Comparison of ENCODE assay signal across 2 cellular contexts in genomic region chr4:7108660-7109059, GRCh38.
TF ChIP-seq lines count a peak whose summit lies in the region.

No MANE protein-coding gene starts in this region.

TF ChIP-seq in SK-N-SH, 30 proteins besides CTCF, POLR2A, EP300 and RAD21 (continued from another document):
- no peak for TF ChIP-seq ELF1 (IDR thresholded peaks at IDR 0.05)
- TF ChIP-seq YY1 (IDR thresholded peaks at IDR 0.05; ENCODE audit: low read depth): no peak
- no peak for TF ChIP-seq SMC3 (IDR thresholded peaks at IDR 0.05; ENCODE audit: low read depth, low read length)
- TF ChIP-seq, protein P1, sequence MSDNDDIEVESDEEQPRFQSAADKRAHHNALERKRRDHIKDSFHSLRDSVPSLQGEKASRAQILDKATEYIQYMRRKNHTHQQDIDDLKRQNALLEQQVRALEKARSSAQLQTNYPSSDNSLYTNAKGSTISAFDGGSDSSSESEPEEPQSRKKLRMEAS (IDR thresholded peaks at IDR 0.05; ENCODE audit: low read depth): no peak

TF ChIP-seq in SK-N-SH treated with all-trans-retinoic acid at 6 μM for 48 hours, 23 proteins besides CTCF, POLR2A, EP300 and RAD21 (continued from another document):
- TF ChIP-seq, protein P2, sequence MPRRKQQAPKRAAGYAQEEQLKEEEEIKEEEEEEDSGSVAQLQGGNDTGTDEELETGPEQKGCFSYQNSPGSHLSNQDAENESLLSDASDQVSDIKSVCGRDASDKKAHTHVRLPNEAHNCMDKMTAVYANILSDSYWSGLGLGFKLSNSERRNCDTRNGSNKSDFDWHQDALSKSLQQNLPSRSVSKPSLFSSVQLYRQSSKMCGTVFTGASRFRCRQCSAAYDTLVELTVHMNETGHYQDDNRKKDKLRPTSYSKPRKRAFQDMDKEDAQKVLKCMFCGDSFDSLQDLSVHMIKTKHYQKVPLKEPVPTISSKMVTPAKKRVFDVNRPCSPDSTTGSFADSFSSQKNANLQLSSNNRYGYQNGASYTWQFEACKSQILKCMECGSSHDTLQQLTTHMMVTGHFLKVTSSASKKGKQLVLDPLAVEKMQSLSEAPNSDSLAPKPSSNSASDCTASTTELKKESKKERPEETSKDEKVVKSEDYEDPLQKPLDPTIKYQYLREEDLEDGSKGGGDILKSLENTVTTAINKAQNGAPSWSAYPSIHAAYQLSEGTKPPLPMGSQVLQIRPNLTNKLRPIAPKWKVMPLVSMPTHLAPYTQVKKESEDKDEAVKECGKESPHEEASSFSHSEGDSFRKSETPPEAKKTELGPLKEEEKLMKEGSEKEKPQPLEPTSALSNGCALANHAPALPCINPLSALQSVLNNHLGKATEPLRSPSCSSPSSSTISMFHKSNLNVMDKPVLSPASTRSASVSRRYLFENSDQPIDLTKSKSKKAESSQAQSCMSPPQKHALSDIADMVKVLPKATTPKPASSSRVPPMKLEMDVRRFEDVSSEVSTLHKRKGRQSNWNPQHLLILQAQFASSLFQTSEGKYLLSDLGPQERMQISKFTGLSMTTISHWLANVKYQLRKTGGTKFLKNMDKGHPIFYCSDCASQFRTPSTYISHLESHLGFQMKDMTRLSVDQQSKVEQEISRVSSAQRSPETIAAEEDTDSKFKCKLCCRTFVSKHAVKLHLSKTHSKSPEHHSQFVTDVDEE (CRISPR knock-in tag; IDR thresholded peaks at IDR 0.05): no peak
- TF ChIP-seq OSR1 (CRISPR knock-in tag; IDR thresholded peaks at IDR 0.05) (no peak), BACH2 (CRISPR knock-in tag; IDR thresholded peaks at IDR 0.05; ENCODE audit: borderline replicate concordance) (no peak), GLIS3 (CRISPR knock-in tag; IDR thresholded peaks at IDR 0.05) (no peak)
